ENCODE assay signal across 1 cellular context in the genomic region with DNA sequence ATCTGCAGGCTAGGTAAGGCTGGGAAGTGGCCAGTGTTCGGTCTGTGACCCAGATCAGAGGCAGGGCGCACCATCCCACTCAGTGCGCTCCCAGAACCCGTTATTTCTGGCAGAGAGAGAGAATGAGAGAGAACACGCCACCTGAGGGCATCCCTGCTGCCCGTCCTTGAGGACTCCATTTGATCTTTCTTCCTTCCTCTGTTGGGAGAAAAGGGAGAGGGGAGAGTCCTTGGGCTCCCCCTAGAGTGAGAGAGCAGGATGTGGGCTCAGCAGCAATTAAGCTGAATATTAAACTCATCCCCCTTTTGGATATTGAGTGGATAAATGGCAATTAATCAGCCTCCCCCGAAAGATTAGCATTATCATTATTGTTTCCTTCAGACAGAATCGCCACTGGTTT.
TF ChIP-seq lines count a peak whose summit lies in the region.

No MANE protein-coding gene starts in this region.

TF ChIP-seq in GM23338, 12 proteins besides CTCF, POLR2A, EP300 and RAD21 (continued from another document):
- TF ChIP-seq, protein P1, sequence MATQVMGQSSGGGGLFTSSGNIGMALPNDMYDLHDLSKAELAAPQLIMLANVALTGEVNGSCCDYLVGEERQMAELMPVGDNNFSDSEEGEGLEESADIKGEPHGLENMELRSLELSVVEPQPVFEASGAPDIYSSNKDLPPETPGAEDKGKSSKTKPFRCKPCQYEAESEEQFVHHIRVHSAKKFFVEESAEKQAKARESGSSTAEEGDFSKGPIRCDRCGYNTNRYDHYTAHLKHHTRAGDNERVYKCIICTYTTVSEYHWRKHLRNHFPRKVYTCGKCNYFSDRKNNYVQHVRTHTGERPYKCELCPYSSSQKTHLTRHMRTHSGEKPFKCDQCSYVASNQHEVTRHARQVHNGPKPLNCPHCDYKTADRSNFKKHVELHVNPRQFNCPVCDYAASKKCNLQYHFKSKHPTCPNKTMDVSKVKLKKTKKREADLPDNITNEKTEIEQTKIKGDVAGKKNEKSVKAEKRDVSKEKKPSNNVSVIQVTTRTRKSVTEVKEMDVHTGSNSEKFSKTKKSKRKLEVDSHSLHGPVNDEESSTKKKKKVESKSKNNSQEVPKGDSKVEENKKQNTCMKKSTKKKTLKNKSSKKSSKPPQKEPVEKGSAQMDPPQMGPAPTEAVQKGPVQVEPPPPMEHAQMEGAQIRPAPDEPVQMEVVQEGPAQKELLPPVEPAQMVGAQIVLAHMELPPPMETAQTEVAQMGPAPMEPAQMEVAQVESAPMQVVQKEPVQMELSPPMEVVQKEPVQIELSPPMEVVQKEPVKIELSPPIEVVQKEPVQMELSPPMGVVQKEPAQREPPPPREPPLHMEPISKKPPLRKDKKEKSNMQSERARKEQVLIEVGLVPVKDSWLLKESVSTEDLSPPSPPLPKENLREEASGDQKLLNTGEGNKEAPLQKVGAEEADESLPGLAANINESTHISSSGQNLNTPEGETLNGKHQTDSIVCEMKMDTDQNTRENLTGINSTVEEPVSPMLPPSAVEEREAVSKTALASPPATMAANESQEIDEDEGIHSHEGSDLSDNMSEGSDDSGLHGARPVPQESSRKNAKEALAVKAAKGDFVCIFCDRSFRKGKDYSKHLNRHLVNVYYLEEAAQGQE (IDR thresholded peaks at IDR 0.05; ENCODE audit: unreplicated experiment) = no peak
- no peak for TF ChIP-seq NANOG (IDR thresholded peaks at IDR 0.05; ENCODE audit: borderline replicate concordance)
